Comparison of ENCODE assay signal across 11 cellular contexts in the genomic region with DNA sequence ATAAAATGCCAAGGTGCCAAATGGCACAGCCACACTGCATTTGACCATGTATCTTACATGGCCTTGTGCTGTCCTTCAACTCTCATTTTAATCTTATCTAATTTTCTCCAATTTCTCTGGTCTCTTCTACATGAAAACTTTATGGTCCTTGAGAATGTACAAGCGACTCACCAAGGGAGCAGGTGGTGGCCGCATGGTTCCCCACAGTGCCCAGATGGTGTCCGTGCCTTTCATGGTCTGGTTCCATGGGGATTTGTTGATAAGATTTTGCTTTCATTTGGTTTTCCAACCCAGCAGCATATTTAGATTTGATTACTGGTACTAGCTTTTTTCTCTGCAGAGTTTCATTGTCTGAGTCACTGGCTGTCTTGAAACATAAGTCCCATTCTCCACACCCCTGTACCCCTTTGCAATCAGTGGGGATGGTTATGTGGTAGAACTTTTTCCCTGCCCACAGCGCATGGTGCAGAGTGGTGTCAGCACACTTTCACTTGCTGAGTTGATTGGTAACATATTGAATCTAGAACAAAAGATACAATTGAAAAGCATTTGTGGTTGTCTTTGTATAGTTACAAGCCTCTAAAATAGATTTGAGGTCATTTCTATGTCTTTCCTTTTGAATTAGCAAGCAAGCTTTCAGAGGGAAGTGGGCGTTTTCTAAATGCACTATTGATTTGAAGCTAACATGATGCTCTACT. TPM values are rescaled to one million over a fixed set of nuclear protein-coding genes. Genes with fewer than 3 reads are reported as not detected.
A peak's percentile ranks its signal among the peaks of the same experiment; 100 is the strongest.
DNase-seq lines count a peak whose midpoint lies in the region; ATAC-seq, FAIRE-seq and TF ChIP-seq lines count a peak whose summit lies in the region.
"Had no signal": no experiment of that assay in that cellular context is flagged by ENCODE, and none has a peak within 500 bp of the region (broad histone marks: within the 10 kb centered on the region; RNA-seq: fewer than 3 reads in every experiment).

No MANE protein-coding gene starts in this region.

- H3K27ac ChIP-seq in smooth muscle cell (ENCODE audit: low read depth) = no peak overlapping the region
- no peak overlapping the region for H3K27ac ChIP-seq in RWPE1
- no peak overlapping the region for H3K27ac ChIP-seq in tibial nerve
- H3K27ac ChIP-seq: body of pancreas, skin epidermis had no signal

- POLR2A ChIA-PET in RWPE1 (lab: Yijun Ruan, JAX; ENCODE audit: low non-redundant PET) = no interaction called here

- no peak for TF ChIP-seq CTCF in nephron progenitor cell (IDR thresholded peaks at IDR 0.05)
- TF ChIP-seq CTCF in smooth muscle cell (IDR thresholded peaks at IDR 0.05; ENCODE audit: borderline replicate concordance, insufficient read depth, poor library complexity, severe bottlenecking) = no peak
- no peak for TF ChIP-seq CTCF in RWPE1 (conservative IDR thresholded peaks at IDR 0.05; ENCODE audit: low read depth)
- no peak for TF ChIP-seq CTCF in tibial nerve (IDR thresholded peaks at IDR 0.05)

- ATAC-seq in GM21529 (IDR thresholded peaks at IDR 0.05; ENCODE audit: unreplicated experiment) (peak; percentile 74), HG02571 (IDR thresholded peaks at IDR 0.05; ENCODE audit: unreplicated experiment) (no peak)
- ATAC-seq: body of pancreas had no signal

- WGBS in smooth muscle cell (ENCODE audit: low lambda C conversion rate) = 82% methylated on average over 5 of the region's 5 CpGs
- WGBS in tibial nerve, 2 donors = 59 to 74% methylated on average over 5 of the region's 5 CpGs

- no peak overlapping the region for H3K4me2 ChIP-seq in smooth muscle cell

- FAIRE-seq in GM12892 (lab: Jason Lieb, UNC) = peak; percentile 24

- peaks cover 64% of the 10 kb centered on the region for H4K20me1 ChIP-seq in smooth muscle cell (ENCODE audit: low read depth)

- H3K4me3 ChIP-seq in smooth muscle cell (no peak overlapping the region), tibial nerve (no peak overlapping the region)
- H3K4me3 ChIP-seq: body of pancreas, skin epidermis had no signal

- H3K27ac Mint-ChIP-seq in nephron progenitor cell = peak overlapping the region; percentile 81

- H2AFZ ChIP-seq in smooth muscle cell (ENCODE audit: low read depth) = no peak overlapping the region

- peak; percentile 37 for DNase-seq in GM12892 (ENCODE audit: insufficient read length)
- peak; percentile 48 for DNase-seq in NCI-H524 treated with DMSO at 0.1 percent for 48 hours (lab: John Stamatoyannopoulos, UW)
- DNase-seq in nephron progenitor cell = no peak
- no peak for DNase-seq in smooth muscle cell (lab: John Stamatoyannopoulos, UW; ENCODE audit: unreplicated experiment)
- no peak for DNase-seq in RWPE1 (ENCODE audit: low spot score)
- no peak for DNase-seq in tibial nerve (ENCODE audit: low spot score in 2 of 2)
- DNase-seq: DMS79 treated with DMSO at 0.1 percent for 48 hours had no signal

- TF ChIP-seq EP300 in tibial nerve (IDR thresholded peaks at IDR 0.05) = no peak

- H3K4me3 Mint-ChIP-seq in nephron progenitor cell = no peak overlapping the region

- CTCF ChIA-PET in RWPE1 (lab: Yijun Ruan, JAX) = no interaction called here

- H3K27me3 ChIP-seq in smooth muscle cell (ENCODE audit: low read depth) (no peaks in the 10 kb centered on the region), tibial nerve (no peaks in the 10 kb centered on the region)
- H3K27me3 ChIP-seq: body of pancreas had no signal

- H3K36me3 Mint-ChIP-seq in nephron progenitor cell (ENCODE audit: low read depth) = no peaks in the 10 kb centered on the region

- H3F3A ChIP-seq in smooth muscle cell (ENCODE audit: low read depth) = no peaks in the 10 kb centered on the region

- H3K4me1 ChIP-seq in smooth muscle cell (ENCODE audit: low read depth) (peaks cover 34% of the 10 kb centered on the region), tibial nerve (peaks cover 0 to 95% (median 40%) of the 10 kb centered on the region in 4 donors)

- no peaks in the 10 kb centered on the region for H3K27me3 Mint-ChIP-seq in nephron progenitor cell (ENCODE audit: low read depth, poor library complexity)

- H3K9me3 ChIP-seq in smooth muscle cell (replicated peaks; ENCODE audit: low read depth) (no peaks in the 10 kb centered on the region), tibial nerve (no peaks in the 10 kb centered on the region)
- H3K9me3 ChIP-seq: body of pancreas had no signal

- H3K9me3 Mint-ChIP-seq in nephron progenitor cell = no peaks in the 10 kb centered on the region

- no peak for TF ChIP-seq POLR2A in GM12892 (IDR thresholded peaks at IDR 0.05; ENCODE audit: low read depth, low read length)
- no peak for TF ChIP-seq POLR2A in tibial nerve (IDR thresholded peaks at IDR 0.05)

- H3K79me2 ChIP-seq in smooth muscle cell (ENCODE audit: low read depth) = peaks cover 20% of the 10 kb centered on the region

- H3K36me3 ChIP-seq in smooth muscle cell (ENCODE audit: low read depth) (no peaks in the 10 kb centered on the region), tibial nerve (no peaks in the 10 kb centered on the region)

- peaks cover 93% of the 10 kb centered on the region for H3K4me1 Mint-ChIP-seq in nephron progenitor cell

- H3K9ac ChIP-seq in smooth muscle cell (ENCODE audit: low read depth) = no peak overlapping the region

RNA-seq across cellular contexts. Expression of a gene that starts 24.1 kb away (rescaled TPM):
- not detected for polyA plus RNA-seq in GM12892 (2012; ENCODE audit: missing spikeins)
- total RNA-seq in smooth muscle cell (3.7 and 4.7 TPM in 2 replicates), tibial nerve (10 to 100 TPM; 18.0 to 37.9 (median 23.5) TPM)
- 5.5 and 8.8 TPM in 2 replicates for polyA plus RNA-seq in smooth muscle cell

Comparison
In these comparisons a context has a peak if more than half of its experiments do, and no peak if none do; other contexts are left out.
1. DNase-seq: peak in GM12892 (single experiment) and NCI-H524 treated with DMSO at 0.1 percent for 48 hours (single experiment); none in nephron progenitor cell (single experiment), smooth muscle cell (single experiment), RWPE1 (single experiment) and tibial nerve (0 of 2).